8 cellular contexts compared by ENCODE assay signal in genomic region chr20:13784893-13785715, GRCh38. TPM values are rescaled to one million over a fixed set of nuclear protein-coding genes. Genes with fewer than 3 reads are reported as not detected.
DNase-seq lines count a peak whose midpoint lies in the region; ATAC-seq and TF ChIP-seq lines count a peak whose summit lies in the region.

TSS of gene ESF1 (minus strand) at chr20:13784919. CDS start at chr20:13783140, 1,779 bp downstream.
TSS of gene NDUFAF5 (plus strand) at chr20:13785028. CDS start at chr20:13785069, 41 bp downstream.

- intact Hi-C loops in activated T-helper 2 cell treated with anti-CD3 and anti-CD28 coated beads, Interferon-gamma antibody, Interleukin-2, Interleukin-4, amounts not matched to agents 10 μg/mL and 5 μg/mL and 100 μg/mL, durations not matched to agents 14 hours and 24 hours and 36 hours (cut with micrococcal nuclease): loop anchor here (2.0 to 10.0 kb wide), 4 partner anchors 148 to 1893 kb away; partner anchors contain the start of genes ISM1 and TASP1
- intact Hi-C loops in natural killer cell (cut with micrococcal nuclease): loop anchor here (5.0 to 10.0 kb wide), 2 partner anchors 148 to 860 kb away; partner anchors contain the start of gene TASP1

- no peaks in the 10 kb centered on the region for H3K9me3 Mint-ChIP-seq in activated T-helper 2 cell treated with anti-CD3 and anti-CD28 coated beads, Interferon-gamma antibody, Interleukin-2, Interleukin-4, amounts not matched to agents 10 μg/mL and 5 μg/mL and 100 μg/mL, durations not matched to agents 14 hours and 24 hours and 36 hours
- no peaks in the 10 kb centered on the region for H3K9me3 Mint-ChIP-seq in natural killer cell

- H3K27me3 ChIP-seq in RWPE2 (ENCODE audit: insufficient read depth, poor library complexity, severe bottlenecking): no peaks in the 10 kb centered on the region

- peaks cover 22% of the 10 kb centered on the region for H3K4me1 ChIP-seq in RWPE2 (ENCODE audit: insufficient read depth, poor library complexity, severe bottlenecking)

- peak within 1 kb of the TSS; percentile 65 for H3K4me3 ChIP-seq in RWPE2 (ENCODE audit: severe bottlenecking)

- H3K9me3 ChIP-seq in RWPE2 (ENCODE audit: severe bottlenecking): no peaks in the 10 kb centered on the region

- TF ChIP-seq CTCF in RWPE2 (IDR thresholded peaks at IDR 0.05; ENCODE audit: poor library complexity, severe bottlenecking) (no peak), natural killer cell (IDR thresholded peaks at IDR 0.05) (no peak)

- H3K27ac Mint-ChIP-seq in activated T-helper 2 cell treated with anti-CD3 and anti-CD28 coated beads, Interferon-gamma antibody, Interleukin-2, Interleukin-4, amounts not matched to agents 10 μg/mL and 5 μg/mL and 100 μg/mL, durations not matched to agents 14 hours and 24 hours and 36 hours: peak within 1 kb of the TSS; percentile 93
- H3K27ac Mint-ChIP-seq in natural killer cell: peak within 1 kb of the TSS; percentile 98 to 99

- peaks cover 71% of the 10 kb centered on the region for H3K36me3 ChIP-seq in RWPE2 (ENCODE audit: low read depth)

- peak within 1 kb of the TSS; percentile 97 for H3K4me3 Mint-ChIP-seq in activated T-helper 2 cell treated with anti-CD3 and anti-CD28 coated beads, Interferon-gamma antibody, Interleukin-2, Interleukin-4, amounts not matched to agents 10 μg/mL and 5 μg/mL and 100 μg/mL, durations not matched to agents 14 hours and 24 hours and 36 hours (ENCODE audit: low read depth)
- H3K4me3 Mint-ChIP-seq in natural killer cell: peak within 1 kb of the TSS; percentile 97

- ATAC-seq in RWPE2 (ENCODE audit: low read depth): peak; percentile 89
- peak; percentile 96 to 99 (median 98) for ATAC-seq in natural killer cell

- H3K4me1 Mint-ChIP-seq in activated T-helper 2 cell treated with anti-CD3 and anti-CD28 coated beads, Interferon-gamma antibody, Interleukin-2, Interleukin-4, amounts not matched to agents 10 μg/mL and 5 μg/mL and 100 μg/mL, durations not matched to agents 14 hours and 24 hours and 36 hours (ENCODE audit: low read depth): peaks cover 29% of the 10 kb centered on the region
- H3K4me1 Mint-ChIP-seq in natural killer cell: peaks cover 37 to 50% of the 10 kb centered on the region in 2 donors

- peak within 1 kb of the TSS; percentile 50 for H3K27ac ChIP-seq in RWPE2 (ENCODE audit: poor library complexity, severe bottlenecking)

- H3K27me3 Mint-ChIP-seq in activated T-helper 2 cell treated with anti-CD3 and anti-CD28 coated beads, Interferon-gamma antibody, Interleukin-2, Interleukin-4, amounts not matched to agents 10 μg/mL and 5 μg/mL and 100 μg/mL, durations not matched to agents 14 hours and 24 hours and 36 hours (ENCODE audit: low read depth): no peaks in the 10 kb centered on the region
- H3K27me3 Mint-ChIP-seq in natural killer cell (ENCODE audit: low read depth in 2 of 2): no peaks in the 10 kb centered on the region

- H3K36me3 Mint-ChIP-seq in activated T-helper 2 cell treated with anti-CD3 and anti-CD28 coated beads, Interferon-gamma antibody, Interleukin-2, Interleukin-4, amounts not matched to agents 10 μg/mL and 5 μg/mL and 100 μg/mL, durations not matched to agents 14 hours and 24 hours and 36 hours (ENCODE audit: low read depth): peaks cover 48% of the 10 kb centered on the region
- no peaks in the 10 kb centered on the region for H3K36me3 Mint-ChIP-seq in natural killer cell

- DNase-seq in EH (ENCODE audit: low read depth): peak; percentile 96
- DNase-seq in H4 (ENCODE audit: low spot score): peak; percentile 99
- DNase-seq in LoVo (ENCODE audit: low spot score): peak; percentile 95
- peak; percentile 94 for DNase-seq in RWPE2 (ENCODE audit: low spot score)
- peak; percentile 91 for DNase-seq in activated T-helper 2 cell treated with anti-CD3 and anti-CD28 coated beads, Interferon-gamma antibody, Interleukin-2, Interleukin-4, amounts not matched to agents 10 μg/mL and 5 μg/mL and 100 μg/mL, durations not matched to agents 14 hours and 24 hours and 36 hours (ENCODE audit: low spot score)
- peak; percentile 97 for DNase-seq in fibroblast of peridontal ligament (ENCODE audit: extremely low read depth)
- DNase-seq in natural killer cell: peak; percentile 85
- peak; percentile 91 for DNase-seq in stimulated activated naive CD4-positive, alpha-beta T cell treated with Interleukin-2 at 50 U/mL for 16 hours (lab: John Stamatoyannopoulos, UW)

RNA-seq across cellular contexts. Expression of gene ESF1, which starts in this region (rescaled TPM):
- 3.7 and 7.9 TPM in 2 replicates for total RNA-seq in H4 (2014; rRNA removed; shearing (Covaris generic))
- 26.9 and 27.2 TPM in 2 replicates for total RNA-seq in activated T-helper 2 cell treated with anti-CD3 and anti-CD28 coated beads, Interferon-gamma antibody, Interleukin-2, Interleukin-4, amounts not matched to agents 10 μg/mL and 5 μg/mL and 100 μg/mL, durations not matched to agents 14 hours and 24 hours and 36 hours
- 10 to 100 TPM in 2 of 3 donors, 1 to 10 TPM in 1; 8.4 to 11.1 (median 10.0) TPM for total RNA-seq in natural killer cell

RNA-seq across cellular contexts. Expression of gene NDUFAF5, which starts in this region (rescaled TPM):
- 34.0 and 36.0 TPM in 2 replicates for total RNA-seq in H4 (2014; rRNA removed; shearing (Covaris generic))
- 33.3 and 36.1 TPM in 2 replicates for total RNA-seq in activated T-helper 2 cell treated with anti-CD3 and anti-CD28 coated beads, Interferon-gamma antibody, Interleukin-2, Interleukin-4, amounts not matched to agents 10 μg/mL and 5 μg/mL and 100 μg/mL, durations not matched to agents 14 hours and 24 hours and 36 hours
- total RNA-seq in natural killer cell: 10 to 100 TPM; 63.4 to 75.9 (median 63.7) TPM

Comparison
In these comparisons a context has a peak if more than half of its experiments do, and no peak if none do; other contexts are left out.
1. Peak in every context shown above with its lines: DNase-seq, ATAC-seq, H3K4me3 ChIP-seq and H3K27ac ChIP-seq.